Comparison of ENCODE assay signal across 29 cellular contexts in genomic region chr13:50682002-50682401, GRCh38.
"Had no signal": no experiment of that assay in that cellular context is flagged by ENCODE, and none has a peak within 500 bp of the region (broad histone marks: within the 10 kb centered on the region; RNA-seq: fewer than 3 reads in every experiment).

No MANE protein-coding gene starts in this region.

- H3K4me2 ChIP-seq: KMS-11, SK-N-SH had no signal

- H3K4me1 ChIP-seq: Peyer's patch had no signal

- H3K36me3 Mint-ChIP-seq: activated naive CD4-positive, alpha-beta T cell treated with anti-CD3 and anti-CD28 coated beads, Interleukin-2, amount 50 U/mL, for 24 hours; brain had no signal

- H3K4me3 Mint-ChIP-seq: activated CD8-positive, alpha-beta T cell treated with anti-CD3 and anti-CD28 coated beads, Interleukin-2, amount 10 ng/mL, durations not matched to agents 7 days and 5 days; activated naive CD4-positive, alpha-beta T cell treated with anti-CD3 and anti-CD28 coated beads, Interleukin-2, amount 50 U/mL, for 24 hours; activated T-helper 1 cell treated with anti-CD3 and anti-CD28 coated beads, Interleukin-12 subunit alpha, Interleukin-12 subunit beta, Interleukin-2, Interleukin-4 antibody, amounts not matched to agents 30 ng/mL and 10 ng/mL and 1 ng/mL, durations not matched to agents 14 hours and 24 hours and 36 hours; brain had no signal

- ATAC-seq: activated CD8-positive, alpha-beta T cell treated with anti-CD3 and anti-CD28 coated beads, Interleukin-2, amount 10 ng/mL, durations not matched to agents 7 days and 5 days had no signal

- H3K36me3 ChIP-seq: ascending aorta, Peyer's patch, SJCRH30 had no signal

- H3K4me3 ChIP-seq: ascending aorta, Peyer's patch, SJCRH30 had no signal

- H3K27ac Mint-ChIP-seq: activated CD8-positive, alpha-beta T cell treated with anti-CD3 and anti-CD28 coated beads, Interleukin-2, amount 10 ng/mL, durations not matched to agents 7 days and 5 days; activated naive CD4-positive, alpha-beta T cell treated with anti-CD3 and anti-CD28 coated beads, Interleukin-2, amount 50 U/mL, for 24 hours; activated T-helper 1 cell treated with anti-CD3 and anti-CD28 coated beads, Interleukin-12 subunit alpha, Interleukin-12 subunit beta, Interleukin-2, Interleukin-4 antibody, amounts not matched to agents 30 ng/mL and 10 ng/mL and 1 ng/mL, durations not matched to agents 14 hours and 24 hours and 36 hours had no signal

- H3K27ac ChIP-seq: ascending aorta, KMS-11, Peyer's patch, RWPE1, SJCRH30 had no signal

- H3K27me3 Mint-ChIP-seq: brain had no signal

- H3K9me3 ChIP-seq: ascending aorta, Peyer's patch, SJCRH30, SK-N-SH had no signal

- DNase-seq: activated CD4-positive, alpha-beta T cell treated with anti-CD3 and anti-CD28 coated beads for 48 hours; activated CD4-positive, alpha-beta T cell treated with anti-CD3 and anti-CD28 coated beads, Interleukin-2, amount 50 U/mL, for 4 hours; activated CD4-positive, CD25-positive, alpha-beta regulatory T cell treated with anti-CD3 and anti-CD28 coated beads, Interleukin-2, amount 50 U/mL, for 72 hours; activated CD8-positive, alpha-beta memory T cell treated with anti-CD3 and anti-CD28 coated beads, Interleukin-2, amount 50 U/mL, for 48 hours; activated CD8-positive, alpha-beta T cell treated with anti-CD3 and anti-CD28 coated beads, Interleukin-2, amount 10 ng/mL, durations not matched to agents 7 days and 5 days; activated effector memory CD4-positive, alpha-beta T cell treated with Interleukin-2 at 50 U/mL for 16 hours; activated naive CD4-positive, alpha-beta T cell; activated T-cell treated with anti-CD3 and anti-CD28 coated beads, Interleukin-2, amount 50 U/mL, for 1 hour; NCI-H1092 treated with DMSO at 0.1 percent for 48 hours; NCI-H1417 treated with DMSO at 0.1 percent for 48 hours; NCI-H1694; NCI-H2029; NCI-H2107; NCI-H2171 treated with DMSO at 0.1 percent for 48 hours; NCI-H345; NCI-H510A; NCI-H526 treated with DMSO at 0.1 percent for 48 hours; NCI-H82; Peyer's patch; Right ventricle myocardium superior; SJCRH30; SK-N-SH; T-helper 1 cell had no signal

- H3K9ac ChIP-seq: KMS-11, SK-N-SH had no signal

- H3K9me3 Mint-ChIP-seq: activated naive CD4-positive, alpha-beta T cell treated with anti-CD3 and anti-CD28 coated beads, Interleukin-2, amount 50 U/mL, for 24 hours; activated T-helper 1 cell treated with anti-CD3 and anti-CD28 coated beads, Interleukin-12 subunit alpha, Interleukin-12 subunit beta, Interleukin-2, Interleukin-4 antibody, amounts not matched to agents 30 ng/mL and 10 ng/mL and 1 ng/mL, durations not matched to agents 14 hours and 24 hours and 36 hours had no signal

- H3K27me3 ChIP-seq: ascending aorta, Peyer's patch, SJCRH30 had no signal

- H3K9me2 ChIP-seq: SK-N-SH had no signal
